In genomic region chr6:117483004-117483644, GRCh38 we compare ENCODE assay signal across 8 cellular contexts. TPM values are rescaled to one million over a fixed set of nuclear protein-coding genes. Genes with fewer than 3 reads are reported as not detected.
DNase-seq lines count a peak whose midpoint lies in the region; ATAC-seq and TF ChIP-seq lines count a peak whose summit lies in the region.

No MANE protein-coding gene starts in this region.

- H3K27me3 ChIP-seq in HUES48 (ENCODE audit: control insufficient read depth, insufficient read depth, low read length) = peaks cover 26% of the 10 kb centered on the region

- H3K9ac ChIP-seq in HUES48 (ENCODE audit: low read depth, low read length) = peak overlapping the region; percentile 43

- no peaks in the 10 kb centered on the region for H3K36me3 ChIP-seq in HUES48 (ENCODE audit: control insufficient read depth, insufficient read depth, low read length)

- peaks cover 6 to 7% of the 10 kb centered on the region in 2 donors for H3K36me3 Mint-ChIP-seq in CD14-positive monocyte

- intact Hi-C loops in CD14-positive monocyte (cut with micrococcal nuclease) = loop anchor here (10.0 kb wide), 2 partner anchors 122 to 212 kb away; partner anchors contain the start of gene GOPC (in 1 of the 2)
- intact Hi-C loops in left colon (cut with DNase I, micrococcal nuclease) = no loop called here

- DNase-seq in CD14-positive monocyte (ENCODE audit: low spot score) (no peak), choroid plexus epithelial cell (ENCODE audit: low read depth) (peak; percentile 55), left colon (peak; percentile 45 to 75)
- peak; percentile 15 for DNase-seq in stimulated activated CD4-positive, alpha-beta T cell treated with anti-CD3 and anti-CD28 coated beads, Interleukin-4, amount 100 ng/mL, for 1 hour

- H3K27ac Mint-ChIP-seq in CD14-positive monocyte = peak overlapping the region; percentile 59 to 89 (median 78)

- TF ChIP-seq CTCF in CD14-positive monocyte (IDR thresholded peaks at IDR 0.05) (no peak), choroid plexus epithelial cell (conservative IDR thresholded peaks at IDR 0.05; ENCODE audit: low read depth, low read length) (no peak)

- H3K4me3 Mint-ChIP-seq in CD14-positive monocyte = peak overlapping the region; percentile 90 to 97

- H3K4me1 ChIP-seq in HUES48 (ENCODE audit: control insufficient read depth, insufficient read depth, low read length) = peaks cover 11% of the 10 kb centered on the region

- 0 out of 2 replicates have a peak, but pooled peaks cover 4% of the 10 kb centered on the region for H3K9me3 ChIP-seq in HUES48 (ENCODE audit: control insufficient read depth, insufficient read depth, low read length)

- H3K27me3 Mint-ChIP-seq in CD14-positive monocyte (ENCODE audit: low read depth in 3 of 3) = peaks cover 53 to 61% (median 54%) of the 10 kb centered on the region in 3 donors

- peak; percentile 21 for ATAC-seq in GM18907 (IDR thresholded peaks at IDR 0.05; ENCODE audit: unreplicated experiment)
- peak; percentile 58 for ATAC-seq in SK-N-SH treated with all-trans-retinoic acid at 6 μM for 48 hours
- ATAC-seq in left colon = peak; percentile 57
- ATAC-seq in HG02759 (IDR thresholded peaks at IDR 0.05; ENCODE audit: unreplicated experiment) = no peak

- H3K4me3 ChIP-seq in HUES48 (ENCODE audit: low read depth, low read length) (peak overlapping the region; percentile 68), choroid plexus epithelial cell (ENCODE audit: low read depth, low read length) (peak overlapping the region; percentile 86)

- peak overlapping the region; percentile 63 for H3K27ac ChIP-seq in HUES48 (ENCODE audit: low read depth, low read length)

- H3K4me1 Mint-ChIP-seq in CD14-positive monocyte = peaks cover 23% of the 10 kb centered on the region

- H3K9me3 Mint-ChIP-seq in CD14-positive monocyte = peaks cover 0 to 7% (median 0%) of the 10 kb centered on the region in 7 donors

TF ChIP-seq in SK-N-SH treated with all-trans-retinoic acid at 6 μM for 48 hours, 23 proteins besides CTCF, POLR2A, EP300 and RAD21:
- TF ChIP-seq ZFP30 (CRISPR knock-in tag; IDR thresholded peaks at IDR 0.05) (no peak), ZC3H10 (CRISPR knock-in tag; IDR thresholded peaks at IDR 0.05) (no peak), BACH2 (CRISPR knock-in tag; IDR thresholded peaks at IDR 0.05; ENCODE audit: borderline replicate concordance) (no peak), ZNF70 (CRISPR knock-in tag; IDR thresholded peaks at IDR 0.05) (no peak), ZFP3 (CRISPR knock-in tag; IDR thresholded peaks at IDR 0.05) (no peak), SNAI2 (CRISPR knock-in tag; IDR thresholded peaks at IDR 0.05) (no peak), TCF4 (CRISPR knock-in tag; IDR thresholded peaks at IDR 0.05; ENCODE audit: borderline replicate concordance) (no peak), CREB5 (CRISPR knock-in tag; IDR thresholded peaks at IDR 0.05; ENCODE audit: low read depth) (no peak), PPARA (CRISPR knock-in tag; IDR thresholded peaks at IDR 0.05; ENCODE audit: borderline replicate concordance) (no peak), ESRRG (CRISPR knock-in tag; IDR thresholded peaks at IDR 0.05) (no peak), TOX (CRISPR knock-in tag; IDR thresholded peaks at IDR 0.05; ENCODE audit: borderline replicate concordance) (no peak)
- TF ChIP-seq, protein P1, sequence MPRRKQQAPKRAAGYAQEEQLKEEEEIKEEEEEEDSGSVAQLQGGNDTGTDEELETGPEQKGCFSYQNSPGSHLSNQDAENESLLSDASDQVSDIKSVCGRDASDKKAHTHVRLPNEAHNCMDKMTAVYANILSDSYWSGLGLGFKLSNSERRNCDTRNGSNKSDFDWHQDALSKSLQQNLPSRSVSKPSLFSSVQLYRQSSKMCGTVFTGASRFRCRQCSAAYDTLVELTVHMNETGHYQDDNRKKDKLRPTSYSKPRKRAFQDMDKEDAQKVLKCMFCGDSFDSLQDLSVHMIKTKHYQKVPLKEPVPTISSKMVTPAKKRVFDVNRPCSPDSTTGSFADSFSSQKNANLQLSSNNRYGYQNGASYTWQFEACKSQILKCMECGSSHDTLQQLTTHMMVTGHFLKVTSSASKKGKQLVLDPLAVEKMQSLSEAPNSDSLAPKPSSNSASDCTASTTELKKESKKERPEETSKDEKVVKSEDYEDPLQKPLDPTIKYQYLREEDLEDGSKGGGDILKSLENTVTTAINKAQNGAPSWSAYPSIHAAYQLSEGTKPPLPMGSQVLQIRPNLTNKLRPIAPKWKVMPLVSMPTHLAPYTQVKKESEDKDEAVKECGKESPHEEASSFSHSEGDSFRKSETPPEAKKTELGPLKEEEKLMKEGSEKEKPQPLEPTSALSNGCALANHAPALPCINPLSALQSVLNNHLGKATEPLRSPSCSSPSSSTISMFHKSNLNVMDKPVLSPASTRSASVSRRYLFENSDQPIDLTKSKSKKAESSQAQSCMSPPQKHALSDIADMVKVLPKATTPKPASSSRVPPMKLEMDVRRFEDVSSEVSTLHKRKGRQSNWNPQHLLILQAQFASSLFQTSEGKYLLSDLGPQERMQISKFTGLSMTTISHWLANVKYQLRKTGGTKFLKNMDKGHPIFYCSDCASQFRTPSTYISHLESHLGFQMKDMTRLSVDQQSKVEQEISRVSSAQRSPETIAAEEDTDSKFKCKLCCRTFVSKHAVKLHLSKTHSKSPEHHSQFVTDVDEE (CRISPR knock-in tag; IDR thresholded peaks at IDR 0.05) = no peak
TF ChIP-seq in SK-N-SH treated with all-trans-retinoic acid at 6 μM for 48 hours: peak in this region for 0.

RNA-seq across cellular contexts. Expression of gene DCBLD1, which starts 0.7 kb away (rescaled TPM):
- polyA plus RNA-seq in CD14-positive monocyte = 1 to 10 TPM; 3.1 to 3.3 TPM
- 10 to 100 TPM; 14.5 to 17.1 TPM for total RNA-seq in left colon

RNA-seq across cellular contexts. Expression of gene ROS1, which starts 57.4 kb away (rescaled TPM):
- not detected for polyA plus RNA-seq in CD14-positive monocyte
- total RNA-seq in left colon = 1 to 10 TPM; 1.7 to 2.6 TPM

Comparison
In these comparisons a context has a peak if more than half of its experiments do, and no peak if none do; other contexts are left out.
1. intact Hi-C loops: an anchor here in CD14-positive monocyte (10.0 kb wide); none called in left colon.